ENCODE assay signal across 1 cellular context in genomic region chr5:154647760-154648143, GRCh38.
TF ChIP-seq lines count a peak whose summit lies in the region.

No MANE protein-coding gene starts in this region.

TF ChIP-seq in H1, 55 proteins besides CTCF, POLR2A, EP300 and RAD21 (continued from another document):
- TF ChIP-seq MAFK (IDR thresholded peaks at IDR 0.05; ENCODE audit: low read depth, low read length) (no peak), YY1 (IDR thresholded peaks at IDR 0.05; ENCODE audit: low read depth, low read length) (no peak), PHF8 (conservative IDR thresholded peaks at IDR 0.05; ENCODE audit: low read depth, low read length) (no peak), E2F6 (IDR thresholded peaks at IDR 0.05) (no peak), SRF (IDR thresholded peaks at IDR 0.05; ENCODE audit: low read depth, low read length) (no peak), GABPA (IDR thresholded peaks at IDR 0.05; ENCODE audit: borderline replicate concordance, insufficient read depth, low read length) (no peak), EGR1 (IDR thresholded peaks at IDR 0.05; ENCODE audit: borderline replicate concordance, low read depth, low read length) (no peak), SUZ12 (IDR thresholded peaks at IDR 0.05; ENCODE audit: low read length) (no peak), SP1 (IDR thresholded peaks at IDR 0.05; ENCODE audit: low read depth, low read length) (no peak), POLR2AphosphoS5 (IDR thresholded peaks at IDR 0.05; ENCODE audit: low read depth, low read length) (no peak)
